Comparison of ENCODE assay signal across 22 cellular contexts in the genomic region with DNA sequence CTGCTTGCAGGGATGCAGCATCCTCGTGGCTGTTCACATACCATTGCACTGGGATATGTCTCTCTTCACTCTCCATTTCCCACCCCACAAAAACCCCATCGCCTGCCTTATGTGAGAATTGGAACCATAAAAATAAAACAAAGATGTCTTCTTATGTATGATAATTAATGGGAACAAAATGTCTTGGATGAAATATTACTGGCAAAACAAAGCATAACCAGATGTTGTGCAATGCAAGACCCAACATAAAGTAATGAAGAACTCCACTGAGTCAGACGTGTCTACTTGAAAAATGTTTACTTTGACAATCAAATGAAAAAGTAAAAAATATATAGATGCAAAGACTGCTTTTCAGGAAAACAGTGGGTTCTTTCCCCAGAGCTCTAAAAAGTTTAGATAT.
"Had no signal": no experiment of that assay in that cellular context is flagged by ENCODE, and none has a peak within 500 bp of the region (broad histone marks: within the 10 kb centered on the region; RNA-seq: fewer than 3 reads in every experiment).

No MANE protein-coding gene starts in this region.

- H3K27me3 ChIP-seq: dorsolateral prefrontal cortex, esophagus muscularis mucosa, pancreas, testis, transverse colon had no signal

- H3K36me3 Mint-ChIP-seq: mesothelial cell of epicardium; stimulated activated memory B cell treated with anti-CD40 and anti-IgM and Interleukin-4, amounts not matched to agents 10 μg/mL and 1 μg/mL and 100 μg/mL, for 72 hours had no signal

- FAIRE-seq: islet of Langerhans, pancreas had no signal

- H3K27me3 Mint-ChIP-seq: progenitor cell of endocrine pancreas; stimulated activated memory B cell treated with anti-CD40 and anti-IgM and Interleukin-4, amounts not matched to agents 10 μg/mL and 1 μg/mL and 100 μg/mL, for 72 hours; stimulated activated naive CD8-positive, alpha-beta T cell treated with anti-CD3 and anti-CD28 coated beads, Interleukin-15, amount 100 ng/mL, for 72 hours had no signal

- H3K27ac ChIP-seq: dorsolateral prefrontal cortex, esophagus muscularis mucosa, pancreas, testis, transverse colon had no signal

- H3K9me3 Mint-ChIP-seq: nephron had no signal

- H3K4me3 Mint-ChIP-seq: mesothelial cell of epicardium; nephron; stimulated activated memory B cell treated with anti-CD40 and anti-IgM and Interleukin-4, amounts not matched to agents 10 μg/mL and 1 μg/mL and 100 μg/mL, for 72 hours; stimulated activated naive CD8-positive, alpha-beta T cell treated with anti-CD3 and anti-CD28 coated beads, Interleukin-15, amount 100 ng/mL, for 72 hours had no signal

- H3K4me1 ChIP-seq: testis, transverse colon had no signal

- H3K4me3 ChIP-seq: dorsolateral prefrontal cortex, esophagus muscularis mucosa, pancreas, testis, transverse colon had no signal

- H3K36me3 ChIP-seq: esophagus muscularis mucosa, pancreas, transverse colon had no signal

- DNase-seq: caudate nucleus; cortex of kidney; dorsolateral prefrontal cortex; effector CD8-positive, alpha-beta T cell; foreskin melanocyte; head of caudate nucleus; hippocampal formation; kidney glomerular epithelial cell; occipital lobe; pancreas; right cardiac atrium; stimulated activated CD4-positive, alpha-beta T cell treated with anti-CD3 and anti-CD28 coated beads, Interleukin-4, amount 100 ng/mL, for 1 hour; stimulated activated naive CD8-positive, alpha-beta T cell treated with anti-CD3 and anti-CD28 coated beads, Interleukin-15, amount 100 ng/mL, for 72 hours; testis; transverse colon had no signal

- ATAC-seq: left lobe of liver; pancreas; right cardiac atrium; stimulated activated memory B cell treated with anti-CD40 and anti-IgM and Interleukin-4, amounts not matched to agents 10 μg/mL and 1 μg/mL and 100 μg/mL, for 72 hours; stimulated activated naive CD8-positive, alpha-beta T cell treated with anti-CD3 and anti-CD28 coated beads, Interleukin-15, amount 100 ng/mL, for 72 hours had no signal

- H3K9me3 ChIP-seq: esophagus muscularis mucosa, pancreas, testis, transverse colon had no signal

- H3K27ac Mint-ChIP-seq: mesothelial cell of epicardium; nephron; progenitor cell of endocrine pancreas; stimulated activated memory B cell treated with anti-CD40 and anti-IgM and Interleukin-4, amounts not matched to agents 10 μg/mL and 1 μg/mL and 100 μg/mL, for 72 hours; stimulated activated naive CD8-positive, alpha-beta T cell treated with anti-CD3 and anti-CD28 coated beads, Interleukin-15, amount 100 ng/mL, for 72 hours had no signal

- H3K4me1 Mint-ChIP-seq: nephron; stimulated activated memory B cell treated with anti-CD40 and anti-IgM and Interleukin-4, amounts not matched to agents 10 μg/mL and 1 μg/mL and 100 μg/mL, for 72 hours; stimulated activated naive CD8-positive, alpha-beta T cell treated with anti-CD3 and anti-CD28 coated beads, Interleukin-15, amount 100 ng/mL, for 72 hours had no signal
